Comparison of ENCODE assay signal across 18 cellular contexts in genomic region chr17:82640046-82640445, GRCh38. TPM values are rescaled to one million over a fixed set of nuclear protein-coding genes. Genes with fewer than 3 reads are reported as not detected.
DNase-seq lines count a peak whose midpoint lies in the region; ATAC-seq and TF ChIP-seq lines count a peak whose summit lies in the region.
"Had no signal": no experiment of that assay in that cellular context is flagged by ENCODE, and none has a peak within 500 bp of the region (broad histone marks: within the 10 kb centered on the region; RNA-seq: fewer than 3 reads in every experiment).

No MANE protein-coding gene starts in this region.

- intact Hi-C loops in lower lobe of right lung (cut with DNase I): no loop called here
- intact Hi-C loops in uterus (cut with DNase I; ENCODE audit: low total_unique reads): no loop called here

- H3K4me1 ChIP-seq in HEK293 (ENCODE audit: control insufficient read depth, insufficient read depth, low read length): no peaks in the 10 kb centered on the region
- no peaks in the 10 kb centered on the region for H3K4me1 ChIP-seq in lower lobe of right lung
- H3K4me1 ChIP-seq in HAP-1: no peaks in the 10 kb centered on the region
- no peaks in the 10 kb centered on the region for H3K4me1 ChIP-seq in uterus

- TF ChIP-seq POLR2A in uterus (IDR thresholded peaks at IDR 0.05): no peak

- no peak for DNase-seq in chondrocyte (ENCODE audit: low spot score)
- DNase-seq in lower lobe of right lung: peak; percentile 0
- DNase-seq in stimulated activated effector memory CD8-positive, alpha-beta T cell treated with anti-CD3 and anti-CD28 coated beads, Interleukin-12 subunit alpha, Interleukin-12 subunit beta, amount 100 ng/mL, for 72 hours (ENCODE audit: low spot score in 2 of 2): no peak
- no peak for DNase-seq in NCI-H2107 treated with DMSO at 0.1 percent for 48 hours (lab: John Stamatoyannopoulos, UW; ENCODE audit: unreplicated experiment)
- DNase-seq in inferior parietal cortex (ENCODE audit: extremely low spot score): no peak
- no peak for DNase-seq in HAP-1 (ENCODE audit: low spot score in 2 of 2)
- no peak for DNase-seq in uterus
- DNase-seq: ACHN, AML-193, DND-41, HCEC 1CT, NCI-H1105, NCI-H2081 treated with DMSO at 0.1 percent for 48 hours, NCI-H524, PC-9 had no signal

- H3K4me1 Mint-ChIP-seq in chondrocyte (ENCODE audit: low read depth): peaks cover 11% of the 10 kb centered on the region
- peaks cover 53% of the 10 kb centered on the region for H3K4me1 Mint-ChIP-seq in stimulated activated effector memory CD8-positive, alpha-beta T cell treated with anti-CD3 and anti-CD28 coated beads, Interleukin-12 subunit alpha, Interleukin-12 subunit beta, amount 100 ng/mL, for 72 hours

- no peak for TF ChIP-seq CTCF in HEK293 (tag by site-specific recombination; IDR thresholded peaks at IDR 0.05)
- TF ChIP-seq CTCF in chondrocyte (IDR thresholded peaks at IDR 0.05): no peak
- TF ChIP-seq CTCF in lower lobe of right lung (IDR thresholded peaks at IDR 0.05): no peak
- no peak for TF ChIP-seq CTCF in uterus (IDR thresholded peaks at IDR 0.05)

- CTCF ChIA-PET in HEK293 (lab: Yijun Ruan, JAX): interaction anchor here (0.8 kb wide), 1 partner anchor 173 kb away, joined by 3 read pairs; no protein-coding TSS in a partner anchor

- H3K4me3 Mint-ChIP-seq in chondrocyte (ENCODE audit: unreplicated experiment): no peak overlapping the region
- no peak overlapping the region for H3K4me3 Mint-ChIP-seq in stimulated activated effector memory CD8-positive, alpha-beta T cell treated with anti-CD3 and anti-CD28 coated beads, Interleukin-12 subunit alpha, Interleukin-12 subunit beta, amount 100 ng/mL, for 72 hours
- H3K4me3 Mint-ChIP-seq: CD14-positive monocyte had no signal

- POLR2A ChIA-PET in HEK293 (lab: Yijun Ruan, JAX): interaction anchor here (0.7 kb wide), 1 partner anchor 211 kb away, joined by 4 read pairs; no protein-coding TSS in a partner anchor

- H3K36me3 ChIP-seq in HEK293 (ENCODE audit: control insufficient read depth in 2 of 2, insufficient read depth in 1 of 2, low read length in 2 of 2): peaks cover 55 to 87% of the 10 kb centered on the region in 2 experiments
- H3K36me3 ChIP-seq in lower lobe of right lung: peaks cover 56% of the 10 kb centered on the region
- peaks cover 55% of the 10 kb centered on the region for H3K36me3 ChIP-seq in HAP-1 (replicated peaks)
- no peaks in the 10 kb centered on the region for H3K36me3 ChIP-seq in uterus

- H3K27me3 ChIP-seq in lower lobe of right lung (ENCODE audit: low read depth) (no peaks in the 10 kb centered on the region), HAP-1 (ENCODE audit: low read depth) (no peaks in the 10 kb centered on the region), uterus (no peaks in the 10 kb centered on the region)

- peak overlapping the region; percentile 27 for H3K27ac Mint-ChIP-seq in chondrocyte (ENCODE audit: unreplicated experiment)
- H3K27ac Mint-ChIP-seq in stimulated activated effector memory CD8-positive, alpha-beta T cell treated with anti-CD3 and anti-CD28 coated beads, Interleukin-12 subunit alpha, Interleukin-12 subunit beta, amount 100 ng/mL, for 72 hours: peak overlapping the region; percentile 20

- in situ Hi-C loops in HAP-1 (cut with MboI; ENCODE audit: low sequenced_read_pairs): no loop called here

- no peak overlapping the region for H3K4me3 ChIP-seq in HEK293 (ENCODE audit: low read depth, low read length)
- H3K4me3 ChIP-seq in lower lobe of right lung: no peak overlapping the region
- no peak overlapping the region for H3K4me3 ChIP-seq in HAP-1
- H3K4me3 ChIP-seq in uterus: no peak overlapping the region
- H3K4me3 ChIP-seq: K562, PC-9 had no signal

- H3K27ac ChIP-seq in HEK293 (ENCODE audit: extremely low read depth, low read depth, low read length) (no peak overlapping the region), lower lobe of right lung (no peak overlapping the region), uterus (no peak overlapping the region)
- H3K27ac ChIP-seq: PC-9 had no signal

- peaks cover 9% of the 10 kb centered on the region for H3K36me3 Mint-ChIP-seq in chondrocyte (ENCODE audit: low read depth)
- H3K36me3 Mint-ChIP-seq in stimulated activated effector memory CD8-positive, alpha-beta T cell treated with anti-CD3 and anti-CD28 coated beads, Interleukin-12 subunit alpha, Interleukin-12 subunit beta, amount 100 ng/mL, for 72 hours: peaks cover 98% of the 10 kb centered on the region

- H3K9me3 Mint-ChIP-seq in chondrocyte (ENCODE audit: low read depth): no peaks in the 10 kb centered on the region
- no peaks in the 10 kb centered on the region for H3K9me3 Mint-ChIP-seq in stimulated activated effector memory CD8-positive, alpha-beta T cell treated with anti-CD3 and anti-CD28 coated beads, Interleukin-12 subunit alpha, Interleukin-12 subunit beta, amount 100 ng/mL, for 72 hours

- no peaks in the 10 kb centered on the region for H3K9me3 ChIP-seq in HEK293 (ENCODE audit: control insufficient read depth, insufficient read depth, low read depth, low read length)
- H3K9me3 ChIP-seq in lower lobe of right lung: no peaks in the 10 kb centered on the region
- no peaks in the 10 kb centered on the region for H3K9me3 ChIP-seq in HAP-1
- H3K9me3 ChIP-seq in uterus: no peaks in the 10 kb centered on the region

- no peaks in the 10 kb centered on the region for H3K27me3 Mint-ChIP-seq in chondrocyte (ENCODE audit: low read depth)

- no peak for ATAC-seq in lower lobe of right lung
- ATAC-seq in stimulated activated effector memory CD8-positive, alpha-beta T cell treated with anti-CD3 and anti-CD28 coated beads, Interleukin-12 subunit alpha, Interleukin-12 subunit beta, amount 100 ng/mL, for 72 hours: no peak
- ATAC-seq: K562 had no signal

TF ChIP-seq in HEK293, 187 proteins besides CTCF, POLR2A, EP300 and RAD21:
- peak; percentile 74 for TF ChIP-seq ZNF600 (tag by site-specific recombination; IDR thresholded peaks at IDR 0.05)
- TF ChIP-seq ZIC2 (tag by site-specific recombination; IDR thresholded peaks at IDR 0.05): no peak
- no peak for TF ChIP-seq GFI1B (tag by site-specific recombination; IDR thresholded peaks at IDR 0.05)

RNA-seq across cellular contexts. Expression of gene WDR45B, which starts 8.2 kb away (rescaled TPM):
- total RNA-seq in chondrocyte (60.4 to 70.0 TPM (median 67.8 TPM) in 3 replicates), lower lobe of right lung (66.1 TPM), uterus (100 to 1,000 TPM in 1 of 4 donors, 10 to 100 TPM in 3; 56.5 to 111 (median 85.4) TPM)

RNA-seq across cellular contexts. Expression of gene RAB40B, which starts 58.5 kb away (rescaled TPM):
- 16.7 to 20.0 TPM (median 20.0 TPM) in 3 replicates for total RNA-seq in chondrocyte
- total RNA-seq in lower lobe of right lung: 10.2 TPM
- total RNA-seq in uterus: 10 to 100 TPM in 2 of 4 donors, 1 to 10 TPM in 2; 4.1 to 18.5 (median 11.3) TPM
